ENCODE assay signal across 8 cellular contexts in genomic region chr19:45770192-45771101, GRCh38. TPM values are rescaled to one million over a fixed set of nuclear protein-coding genes. Genes with fewer than 3 reads are reported as not detected.
DNase-seq lines count a peak whose midpoint lies in the region; ATAC-seq and TF ChIP-seq lines count a peak whose summit lies in the region.

No MANE protein-coding gene starts in this region.

- H3K4me3 ChIP-seq in AG04450 (ENCODE audit: low read depth, low read length): peak overlapping the region; percentile 67
- H3K4me3 ChIP-seq in kidney epithelial cell (ENCODE audit: low read depth, low read length): peak overlapping the region; percentile 43

- peak; percentile 79 for TF ChIP-seq CTCF in AG04450 (IDR thresholded peaks at IDR 0.05; ENCODE audit: low read depth, low read length)
- TF ChIP-seq CTCF in chondrocyte (IDR thresholded peaks at IDR 0.05): peak; percentile 99
- TF ChIP-seq CTCF in kidney epithelial cell (IDR thresholded peaks at IDR 0.05; ENCODE audit: insufficient read depth, low read length, poor library complexity, severe bottlenecking): peak; percentile 90

- no peaks in the 10 kb centered on the region for H3K27me3 Mint-ChIP-seq in chondrocyte (ENCODE audit: low read depth)

- peak overlapping the region; percentile 95 for H3K4me3 Mint-ChIP-seq in chondrocyte (ENCODE audit: unreplicated experiment)

- H3K27me3 ChIP-seq in AG04450 (ENCODE audit: control insufficient read depth, insufficient read depth, low read length) (no peaks in the 10 kb centered on the region), kidney epithelial cell (ENCODE audit: control insufficient read depth, insufficient read depth, low read length) (no peaks in the 10 kb centered on the region)

- POLR2A ChIA-PET in AG04450 (lab: Yijun Ruan, JAX): interaction anchor here (0.6 to 4.7 kb wide), 20 partner anchors 8 to 586 kb away, joined by 3 to 50 read pairs (median 4); partner anchors contain the start of genes DMPK, DMWD, FBXO46 and FOSB

- peak overlapping the region; percentile 95 for H3K27ac Mint-ChIP-seq in chondrocyte (ENCODE audit: unreplicated experiment)

- H3K36me3 ChIP-seq in kidney epithelial cell (ENCODE audit: control insufficient read depth, insufficient read depth, low read length): peaks cover 1% of the 10 kb centered on the region

- CTCF ChIA-PET in AG04450 (lab: Charles Lee): interaction anchor here (0.6 to 2.3 kb wide), 13 partner anchors 12 to 88 kb away, joined by 3 to 45 read pairs (median 5); partner anchors contain the start of gene DMPK

- H3K9me3 Mint-ChIP-seq in chondrocyte (ENCODE audit: low read depth): no peaks in the 10 kb centered on the region

- no peaks in the 10 kb centered on the region; the same call in 1 of the 2 replicates for H3K9me3 ChIP-seq in AG04450 (ENCODE audit: control insufficient read depth, insufficient read depth, low read length)

- peaks cover 6% of the 10 kb centered on the region for H3K36me3 Mint-ChIP-seq in chondrocyte (ENCODE audit: low read depth)

- H3K4me1 Mint-ChIP-seq in chondrocyte (ENCODE audit: low read depth): peaks cover 26% of the 10 kb centered on the region

- peak; percentile 35 for ATAC-seq in GM18870 (IDR thresholded peaks at IDR 0.05; ENCODE audit: unreplicated experiment)
- peak; percentile 52 for ATAC-seq in HG03159 (IDR thresholded peaks at IDR 0.05; ENCODE audit: unreplicated experiment)

- H3K27ac ChIP-seq in AG04450 (ENCODE audit: low read depth, low read length): peak overlapping the region; percentile 93

- peak; percentile 97 for DNase-seq in AG04450 (ENCODE audit: low read depth, low spot score)
- DNase-seq in NCI-H226: peak; percentile 98
- peak; percentile 88 for DNase-seq in activated CD4-positive, CD25-positive, alpha-beta regulatory T cell treated with anti-CD3 and anti-CD28 coated beads, Interleukin-2, amount 50 U/mL, for 72 hours
- DNase-seq in chondrocyte (ENCODE audit: low spot score): peak; percentile 99
- DNase-seq in kidney epithelial cell (ENCODE audit: low read depth): peak; percentile 91
- DNase-seq in stimulated activated CD4-positive, alpha-beta T cell treated with anti-CD3 and anti-CD28 coated beads, Interleukin-15, amount 100 ng/mL, for 24 hours: peak; percentile 92

RNA-seq across cellular contexts. Expression of gene SIX5, which starts 1.4 kb away (rescaled TPM):
- 4.4 and 6.7 TPM in 2 replicates for polyA plus RNA-seq in AG04450 (2011; rRNA removed)
- 5.3 and 7.5 TPM in 2 replicates for polyA minus RNA-seq in AG04450 (2011; rRNA and poly(A)+ RNA removed)
- 29.3 to 33.8 TPM (median 33.0 TPM) in 3 replicates for total RNA-seq in chondrocyte
- 11.7 and 16.9 TPM in 2 replicates for total RNA-seq in kidney epithelial cell

RNA-seq across cellular contexts. Expression of gene DMPK, which starts 11.8 kb away (rescaled TPM):
- 24.3 and 24.5 TPM in 2 replicates for polyA plus RNA-seq in AG04450 (2011; rRNA removed)
- polyA minus RNA-seq in AG04450 (2011; rRNA and poly(A)+ RNA removed): 15.7 and 17.6 TPM in 2 replicates
- total RNA-seq in chondrocyte (95.0 to 176 TPM (median 162 TPM) in 3 replicates), kidney epithelial cell (17.7 and 17.8 TPM in 2 replicates)

RNA-seq across cellular contexts. Expression of gene DMWD, which starts 22.2 kb away (rescaled TPM):
- polyA plus RNA-seq in AG04450 (2011; rRNA removed): 13.9 and 17.1 TPM in 2 replicates
- polyA minus RNA-seq in AG04450 (2011; rRNA and poly(A)+ RNA removed): 24.2 and 27.9 TPM in 2 replicates
- total RNA-seq in chondrocyte (77.6 to 83.0 TPM (median 79.4 TPM) in 3 replicates), kidney epithelial cell (29.9 and 35.8 TPM in 2 replicates)

RNA-seq across cellular contexts. Expression of gene MEIOSIN, which starts 37.2 kb away (rescaled TPM):
- not detected in 2 replicates for polyA plus RNA-seq in AG04450 (2011; rRNA removed)
- polyA minus RNA-seq in AG04450 (2011; rRNA and poly(A)+ RNA removed): not detected in 2 replicates
- total RNA-seq in chondrocyte (not detected in 3 replicates), kidney epithelial cell (not detected in 2 replicates)

RNA-seq across cellular contexts. Expression of gene FBXO46, which starts 39.8 kb away (rescaled TPM):
- 1.4 and 2.2 TPM in 2 replicates for polyA plus RNA-seq in AG04450 (2011; rRNA removed)
- 1.8 and 2.4 TPM in 2 replicates for polyA minus RNA-seq in AG04450 (2011; rRNA and poly(A)+ RNA removed)
- total RNA-seq in chondrocyte (12.7 to 14.8 TPM (median 14.3 TPM) in 3 replicates), kidney epithelial cell (13.0 and 15.8 TPM in 2 replicates)

Comparison
In these comparisons a context has a peak if more than half of its experiments do, and no peak if none do; other contexts are left out.
1. Peak in every context shown above with its lines: DNase-seq, ATAC-seq, H3K4me3 ChIP-seq and H3K27ac ChIP-seq.